Comparison of ENCODE assay signal across 16 cellular contexts in the genomic region with DNA sequence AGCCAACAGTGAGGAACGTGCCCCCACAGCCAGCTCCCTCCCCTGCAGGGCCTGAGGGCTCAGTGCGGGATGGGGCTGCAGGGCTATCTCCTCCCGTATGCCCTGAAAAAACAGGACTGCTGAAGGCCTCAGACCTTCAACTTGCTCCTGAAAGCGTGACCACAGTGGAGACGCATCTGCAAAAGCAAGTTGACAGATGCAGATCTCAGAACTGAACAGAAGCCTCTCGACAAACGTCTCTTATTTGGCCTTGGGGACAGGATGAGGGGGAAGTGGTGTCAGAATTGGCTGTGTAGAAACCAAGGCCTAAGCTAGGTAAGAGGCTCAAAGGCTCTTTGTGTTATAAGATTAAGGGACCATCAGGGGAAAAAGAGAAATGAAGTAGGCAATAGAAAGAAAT.
A peak's percentile ranks its signal among the peaks of the same experiment; 100 is the strongest.
DNase-seq lines count a peak whose midpoint lies in the region; ATAC-seq, FAIRE-seq and TF ChIP-seq lines count a peak whose summit lies in the region.
"Had no signal": no experiment of that assay in that cellular context is flagged by ENCODE, and none has a peak within 500 bp of the region (broad histone marks: within the 10 kb centered on the region; RNA-seq: fewer than 3 reads in every experiment).

No MANE protein-coding gene starts in this region.

- TF ChIP-seq POLR2A in K562 (conservative IDR thresholded peaks at IDR 0.05) = no peak
- TF ChIP-seq POLR2A in right lobe of liver (IDR thresholded peaks at IDR 0.05) = no peak

- H3K9ac ChIP-seq in BLaER1 treated with 17β-estradiol and CSF1 and Interleukin-3, amounts not matched to agents 10 nM and 100 nM = no peak overlapping the region
- H3K9ac ChIP-seq in K562 (ENCODE audit: insufficient read depth in 1 of 2, low read depth in 2 of 2, low read length in 2 of 2) (no peak overlapping the region), neural progenitor cell (no peak overlapping the region)

- no peaks in the 10 kb centered on the region for H3K36me3 Mint-ChIP-seq in neural progenitor cell
- no peaks in the 10 kb centered on the region for H3K36me3 Mint-ChIP-seq in activated T-helper 1 cell treated with anti-CD3 and anti-CD28 coated beads, Interleukin-12 subunit alpha, Interleukin-12 subunit beta, Interleukin-2, Interleukin-4 antibody, amounts not matched to agents 30 ng/mL and 10 ng/mL and 1 ng/mL, durations not matched to agents 14 hours and 24 hours and 36 hours (ENCODE audit: low read depth)
- H3K36me3 Mint-ChIP-seq: CD4-positive, alpha-beta memory T cell had no signal

- no TSS peak for BruUV-seq in K562 (replicated peaks; lab: Mats Ljungman, UMichigan)

- POLR2A ChIA-PET in K562 (lab: Yijun Ruan, JAX) = interaction anchor here (0.7 to 1.3 kb wide), 3 partner anchors 9 to 155 kb away, joined by 3 read pairs; no protein-coding TSS in a partner anchor

- H3K27ac Mint-ChIP-seq in neural progenitor cell = peak overlapping the region; percentile 58
- H3K27ac Mint-ChIP-seq in activated T-helper 1 cell treated with anti-CD3 and anti-CD28 coated beads, Interleukin-12 subunit alpha, Interleukin-12 subunit beta, Interleukin-2, Interleukin-4 antibody, amounts not matched to agents 30 ng/mL and 10 ng/mL and 1 ng/mL, durations not matched to agents 14 hours and 24 hours and 36 hours = no peak overlapping the region
- H3K27ac Mint-ChIP-seq: CD4-positive, alpha-beta memory T cell had no signal

- no peaks in the 10 kb centered on the region for H3K79me2 ChIP-seq in K562 (ENCODE audit: control insufficient read depth, insufficient read depth, low read length)
- H3K79me2 ChIP-seq in neural progenitor cell (ENCODE audit: low read depth) = no peaks in the 10 kb centered on the region

- FAIRE-seq in K562 (lab: Jason Lieb, UNC) = no peak
- FAIRE-seq: D721Med, GM12892, GM19239 had no signal

- WGBS in K562 (ENCODE audit: insufficient coverage, low coverage, missing lambda C conversion rate) = 7% methylated on average over 7 of the region's 7 CpGs
- WGBS in right lobe of liver (ENCODE audit: insufficient coverage, low coverage, low lambda C conversion rate, missing lambda C conversion rate) = 33% methylated on average over 1 of the region's 7 CpGs

- H3K4me1 Mint-ChIP-seq in neural progenitor cell = peaks cover 33% of the 10 kb centered on the region
- no peaks in the 10 kb centered on the region for H3K4me1 Mint-ChIP-seq in activated T-helper 1 cell treated with anti-CD3 and anti-CD28 coated beads, Interleukin-12 subunit alpha, Interleukin-12 subunit beta, Interleukin-2, Interleukin-4 antibody, amounts not matched to agents 30 ng/mL and 10 ng/mL and 1 ng/mL, durations not matched to agents 14 hours and 24 hours and 36 hours (ENCODE audit: low read depth)
- H3K4me1 Mint-ChIP-seq: CD4-positive, alpha-beta memory T cell had no signal

- no peak overlapping the region for H3K4me3 Mint-ChIP-seq in neural progenitor cell
- no peak overlapping the region for H3K4me3 Mint-ChIP-seq in activated T-helper 1 cell treated with anti-CD3 and anti-CD28 coated beads, Interleukin-12 subunit alpha, Interleukin-12 subunit beta, Interleukin-2, Interleukin-4 antibody, amounts not matched to agents 30 ng/mL and 10 ng/mL and 1 ng/mL, durations not matched to agents 14 hours and 24 hours and 36 hours
- H3K4me3 Mint-ChIP-seq: CD4-positive, alpha-beta memory T cell; H9 had no signal

- H3K27me3 Mint-ChIP-seq in neural progenitor cell (ENCODE audit: insufficient read depth, low read depth) = peaks cover 6% of the 10 kb centered on the region
- H3K27me3 Mint-ChIP-seq in activated T-helper 1 cell treated with anti-CD3 and anti-CD28 coated beads, Interleukin-12 subunit alpha, Interleukin-12 subunit beta, Interleukin-2, Interleukin-4 antibody, amounts not matched to agents 30 ng/mL and 10 ng/mL and 1 ng/mL, durations not matched to agents 14 hours and 24 hours and 36 hours (ENCODE audit: insufficient read depth) = peaks cover 8% of the 10 kb centered on the region

- peak; percentile 46 to 74 for DNase-seq in NCI-H526 (lab: John Stamatoyannopoulos, UW)
- peak in 1 of 4 experiments; percentile 9 for DNase-seq in K562 (ENCODE audit: extremely low read depth in 1 of 4, low spot score in 3 of 4)
- no peak for DNase-seq in neural progenitor cell (ENCODE audit: low spot score)
- no peak for DNase-seq in right lobe of liver
- no peak for DNase-seq in stimulated activated CD4-positive, alpha-beta T cell treated with anti-CD3 and anti-CD28 coated beads, Interleukin-4, amount 100 ng/mL, for 24 hours
- DNase-seq in activated T-helper 1 cell treated with anti-CD3 and anti-CD28 coated beads, Interleukin-12 subunit alpha, Interleukin-12 subunit beta, Interleukin-2, Interleukin-4 antibody, amounts not matched to agents 30 ng/mL and 10 ng/mL and 1 ng/mL, durations not matched to agents 14 hours and 24 hours and 36 hours (ENCODE audit: low spot score) = no peak
- DNase-seq: ACHN; CD4-positive, alpha-beta memory T cell; DND-41; GDM1; H9 had no signal

- ATAC-seq in K562 (no peak; the same call in 2 of the 3 replicates), right lobe of liver (no peak)

- peaks cover 0 to 31% (median 18%) of the 10 kb centered on the region in 10 experiments; a peak in 15 of 20 replicates for H3K4me1 ChIP-seq in BLaER1 treated with 17β-estradiol and CSF1 and Interleukin-3, amounts not matched to agents 10 nM and 100 nM
- H3K4me1 ChIP-seq in K562 (replicated peaks in 1 of 2; ENCODE audit: control insufficient read depth in 2 of 2, insufficient read depth in 2 of 2, low read length in 2 of 2) (peaks cover 0 to 4% of the 10 kb centered on the region in 2 experiments; a peak in 1 of 5 replicates), neural progenitor cell (peaks cover 26% of the 10 kb centered on the region), right lobe of liver (no peaks in the 10 kb centered on the region)

- no peaks in the 10 kb centered on the region for H3K9me1 ChIP-seq in K562 (ENCODE audit: control insufficient read depth, insufficient read depth, low read length)

- H3K9me3 ChIP-seq in BLaER1 treated with 17β-estradiol and CSF1 and Interleukin-3, amounts not matched to agents 10 nM and 100 nM (replicated peaks in 1 of 11) = no peaks in the 10 kb centered on the region
- H3K9me3 ChIP-seq in K562 (replicated peaks; ENCODE audit: control insufficient read depth, insufficient read depth, low read depth, low read length) (no peaks in the 10 kb centered on the region), neural progenitor cell (ENCODE audit: low read depth) (no peaks in the 10 kb centered on the region), right lobe of liver (no peaks in the 10 kb centered on the region)

- H4K20me1 ChIP-seq in BLaER1 treated with 17β-estradiol and CSF1 and Interleukin-3, amounts not matched to agents 10 nM and 100 nM = no peaks in the 10 kb centered on the region; a peak in 1 of 22 replicates
- H4K20me1 ChIP-seq in K562 (replicated peaks; ENCODE audit: control insufficient read depth, insufficient read depth, low read length) (no peaks in the 10 kb centered on the region), neural progenitor cell (ENCODE audit: low read depth) (no peaks in the 10 kb centered on the region)

- peak overlapping the region in 6 of 11 experiments; percentile 4 to 35 (median 26); a peak in 6 of 22 replicates for H3K4me2 ChIP-seq in BLaER1 treated with 17β-estradiol and CSF1 and Interleukin-3, amounts not matched to agents 10 nM and 100 nM
- H3K4me2 ChIP-seq in K562 (ENCODE audit: insufficient read depth, low read length) (no peak overlapping the region), neural progenitor cell (no peak overlapping the region)

- no peaks in the 10 kb centered on the region for H3K36me3 ChIP-seq in BLaER1 treated with 17β-estradiol and CSF1 and Interleukin-3, amounts not matched to agents 10 nM and 100 nM
- H3K36me3 ChIP-seq in K562 (ENCODE audit: control insufficient read depth, insufficient read depth, low read length) (no peaks in the 10 kb centered on the region), neural progenitor cell (no peaks in the 10 kb centered on the region), right lobe of liver (no peaks in the 10 kb centered on the region)

- in situ Hi-C loops in K562 (cut with MboI) = no loop called here

- H3K9me3 Mint-ChIP-seq in neural progenitor cell = no peaks in the 10 kb centered on the region
- H3K9me3 Mint-ChIP-seq in activated T-helper 1 cell treated with anti-CD3 and anti-CD28 coated beads, Interleukin-12 subunit alpha, Interleukin-12 subunit beta, Interleukin-2, Interleukin-4 antibody, amounts not matched to agents 30 ng/mL and 10 ng/mL and 1 ng/mL, durations not matched to agents 14 hours and 24 hours and 36 hours = no peaks in the 10 kb centered on the region
- H3K9me3 Mint-ChIP-seq: CD4-positive, alpha-beta memory T cell; H9 had no signal

- H2AFZ ChIP-seq in K562 (ENCODE audit: low read depth, low read length) (no peak overlapping the region), neural progenitor cell (replicated peaks) (no peak overlapping the region)

- CTCF ChIA-PET in K562 (lab: Yijun Ruan, JAX; ENCODE audit: low intra/inter-chr PET ratio) = no interaction called here

- H3K4me3 ChIP-seq in BLaER1 treated with 17β-estradiol and CSF1 and Interleukin-3, amounts not matched to agents 10 nM and 100 nM = no peak overlapping the region
- H3K4me3 ChIP-seq in K562 (no peak overlapping the region), neural progenitor cell (no peak overlapping the region), right lobe of liver (no peak overlapping the region)

- H3K27ac ChIP-seq in BLaER1 treated with 17β-estradiol and CSF1 and Interleukin-3, amounts not matched to agents 10 nM and 100 nM = no peak overlapping the region
- no peak overlapping the region for H3K27ac ChIP-seq in K562 (ENCODE audit: extremely low read depth, low read depth, low read length)
- H3K27ac ChIP-seq in neural progenitor cell = no peak overlapping the region
- no peak overlapping the region for H3K27ac ChIP-seq in right lobe of liver
- H3K27ac ChIP-seq: C4-2B had no signal

- no peaks in the 10 kb centered on the region for H3K27me3 ChIP-seq in BLaER1 treated with 17β-estradiol and CSF1 and Interleukin-3, amounts not matched to agents 10 nM and 100 nM
- H3K27me3 ChIP-seq in K562 (ENCODE audit: control insufficient read depth in 2 of 2, insufficient read depth in 2 of 2, low read length in 2 of 2) (peaks cover 51 to 71% of the 10 kb centered on the region in 2 experiments), neural progenitor cell (no peaks in the 10 kb centered on the region), right lobe of liver (no peaks in the 10 kb centered on the region)

- no peak for TF ChIP-seq RAD21 in K562 (CRISPR knock-in tag; conservative IDR thresholded peaks at IDR 0.05 in 1 of 2, IDR thresholded peaks at IDR 0.05 in 1 of 2)

- peaks cover 4% of the 10 kb centered on the region for H3F3A ChIP-seq in neural progenitor cell (ENCODE audit: low read depth)

- no peak for TF ChIP-seq CTCF in K562 (IDR thresholded peaks at IDR 0.05 in 2 of 3, conservative IDR thresholded peaks at IDR 0.05 in 1 of 3; ENCODE audit: insufficient read depth in 2 of 3, low read depth in 1 of 3, low read length in 3 of 3)
- TF ChIP-seq CTCF in neural progenitor cell (IDR thresholded peaks at IDR 0.05) = no peak
- TF ChIP-seq CTCF in right lobe of liver (IDR thresholded peaks at IDR 0.05) = no peak

- no peak for TF ChIP-seq EP300 in K562 (IDR thresholded peaks at IDR 0.05; ENCODE audit: low read length)

- intact Hi-C loops in K562 (cut with micrococcal nuclease) = no loop called here
- intact Hi-C loops in right lobe of liver (cut with DNase I) = no loop called here
- intact Hi-C loops in activated T-helper 1 cell treated with anti-CD3 and anti-CD28 coated beads, Interleukin-12 subunit alpha, Interleukin-12 subunit beta, Interleukin-2, Interleukin-4 antibody, amounts not matched to agents 30 ng/mL and 10 ng/mL and 1 ng/mL, durations not matched to agents 14 hours and 24 hours and 36 hours (cut with micrococcal nuclease) = no loop called here

Comparison
In these comparisons a context has a peak if more than half of its experiments do, and no peak if none do; other contexts are left out.
1. H3K4me2 ChIP-seq: peak in BLaER1 treated with 17β-estradiol and CSF1 and Interleukin-3, amounts not matched to agents 10 nM and 100 nM (6 of 11); none in K562 (single experiment) and neural progenitor cell (single experiment).
2. DNase-seq: peak in NCI-H526 (2 of 2); none in neural progenitor cell (single experiment), right lobe of liver (0 of 3), stimulated activated CD4-positive, alpha-beta T cell treated with anti-CD3 and anti-CD28 coated beads, Interleukin-4, amount 100 ng/mL, for 24 hours (single experiment) and activated T-helper 1 cell treated with anti-CD3 and anti-CD28 coated beads, Interleukin-12 subunit alpha, Interleukin-12 subunit beta, Interleukin-2, Interleukin-4 antibody, amounts not matched to agents 30 ng/mL and 10 ng/mL and 1 ng/mL, durations not matched to agents 14 hours and 24 hours and 36 hours (single experiment).